ENCODE assay signal across 1 cellular context in the genomic region with DNA sequence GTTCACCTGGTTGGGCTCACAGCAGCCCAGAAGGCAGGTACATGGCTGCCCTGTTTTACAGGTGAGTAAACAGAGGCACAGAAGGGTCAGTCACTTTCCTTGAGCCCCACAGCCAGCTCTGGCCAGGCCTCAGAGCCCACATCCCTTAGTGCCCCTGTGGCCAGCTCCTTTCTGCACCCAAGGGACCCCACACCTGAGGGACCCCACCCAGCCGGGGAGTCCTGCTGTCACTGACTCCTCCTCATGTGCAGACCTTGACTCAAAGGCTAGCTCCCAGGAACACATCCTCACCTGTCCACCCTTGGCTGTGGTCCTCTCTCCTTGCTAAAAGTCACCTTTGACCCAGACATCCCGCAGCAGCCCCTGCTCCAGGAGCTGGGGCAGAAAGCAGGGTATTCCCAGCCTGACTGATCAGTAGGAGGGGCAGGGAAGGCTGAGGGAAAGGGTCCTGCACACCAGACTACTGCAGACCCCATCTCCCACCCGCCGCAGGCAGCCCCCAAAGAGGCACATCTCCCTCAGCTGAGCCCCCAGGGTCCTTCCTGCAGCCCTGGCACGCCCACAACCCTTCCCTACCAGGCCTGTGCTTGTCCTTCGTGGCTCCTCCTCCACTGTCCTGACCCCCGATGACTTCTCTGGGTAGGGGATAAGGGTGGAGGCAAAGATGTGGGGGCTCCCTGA.
TF ChIP-seq lines count a peak whose summit lies in the region.

No MANE protein-coding gene starts in this region.

TF ChIP-seq in GM23338, 12 proteins besides CTCF, POLR2A, EP300 and RAD21:
- TF ChIP-seq POLR2AphosphoS5 (IDR thresholded peaks at IDR 0.05; ENCODE audit: low read depth) (no peak), NANOG (IDR thresholded peaks at IDR 0.05; ENCODE audit: borderline replicate concordance) (no peak), EZH2 (IDR thresholded peaks at IDR 0.05; ENCODE audit: low read depth, unreplicated experiment) (no peak), ZNF331 (CRISPR knock-in tag; IDR thresholded peaks at IDR 0.05; ENCODE audit: low read depth) (no peak), JUNB (IDR thresholded peaks at IDR 0.05; ENCODE audit: unreplicated experiment) (no peak), ZNF114 (CRISPR knock-in tag; IDR thresholded peaks at IDR 0.05) (no peak), CREB1 (CRISPR knock-in tag; IDR thresholded peaks at IDR 0.05; ENCODE audit: low read depth) (no peak), STAT1 (IDR thresholded peaks at IDR 0.05; ENCODE audit: unreplicated experiment) (no peak), EZH2phosphoT487 (IDR thresholded peaks at IDR 0.05; ENCODE audit: unreplicated experiment) (no peak)
- TF ChIP-seq, protein P1, sequence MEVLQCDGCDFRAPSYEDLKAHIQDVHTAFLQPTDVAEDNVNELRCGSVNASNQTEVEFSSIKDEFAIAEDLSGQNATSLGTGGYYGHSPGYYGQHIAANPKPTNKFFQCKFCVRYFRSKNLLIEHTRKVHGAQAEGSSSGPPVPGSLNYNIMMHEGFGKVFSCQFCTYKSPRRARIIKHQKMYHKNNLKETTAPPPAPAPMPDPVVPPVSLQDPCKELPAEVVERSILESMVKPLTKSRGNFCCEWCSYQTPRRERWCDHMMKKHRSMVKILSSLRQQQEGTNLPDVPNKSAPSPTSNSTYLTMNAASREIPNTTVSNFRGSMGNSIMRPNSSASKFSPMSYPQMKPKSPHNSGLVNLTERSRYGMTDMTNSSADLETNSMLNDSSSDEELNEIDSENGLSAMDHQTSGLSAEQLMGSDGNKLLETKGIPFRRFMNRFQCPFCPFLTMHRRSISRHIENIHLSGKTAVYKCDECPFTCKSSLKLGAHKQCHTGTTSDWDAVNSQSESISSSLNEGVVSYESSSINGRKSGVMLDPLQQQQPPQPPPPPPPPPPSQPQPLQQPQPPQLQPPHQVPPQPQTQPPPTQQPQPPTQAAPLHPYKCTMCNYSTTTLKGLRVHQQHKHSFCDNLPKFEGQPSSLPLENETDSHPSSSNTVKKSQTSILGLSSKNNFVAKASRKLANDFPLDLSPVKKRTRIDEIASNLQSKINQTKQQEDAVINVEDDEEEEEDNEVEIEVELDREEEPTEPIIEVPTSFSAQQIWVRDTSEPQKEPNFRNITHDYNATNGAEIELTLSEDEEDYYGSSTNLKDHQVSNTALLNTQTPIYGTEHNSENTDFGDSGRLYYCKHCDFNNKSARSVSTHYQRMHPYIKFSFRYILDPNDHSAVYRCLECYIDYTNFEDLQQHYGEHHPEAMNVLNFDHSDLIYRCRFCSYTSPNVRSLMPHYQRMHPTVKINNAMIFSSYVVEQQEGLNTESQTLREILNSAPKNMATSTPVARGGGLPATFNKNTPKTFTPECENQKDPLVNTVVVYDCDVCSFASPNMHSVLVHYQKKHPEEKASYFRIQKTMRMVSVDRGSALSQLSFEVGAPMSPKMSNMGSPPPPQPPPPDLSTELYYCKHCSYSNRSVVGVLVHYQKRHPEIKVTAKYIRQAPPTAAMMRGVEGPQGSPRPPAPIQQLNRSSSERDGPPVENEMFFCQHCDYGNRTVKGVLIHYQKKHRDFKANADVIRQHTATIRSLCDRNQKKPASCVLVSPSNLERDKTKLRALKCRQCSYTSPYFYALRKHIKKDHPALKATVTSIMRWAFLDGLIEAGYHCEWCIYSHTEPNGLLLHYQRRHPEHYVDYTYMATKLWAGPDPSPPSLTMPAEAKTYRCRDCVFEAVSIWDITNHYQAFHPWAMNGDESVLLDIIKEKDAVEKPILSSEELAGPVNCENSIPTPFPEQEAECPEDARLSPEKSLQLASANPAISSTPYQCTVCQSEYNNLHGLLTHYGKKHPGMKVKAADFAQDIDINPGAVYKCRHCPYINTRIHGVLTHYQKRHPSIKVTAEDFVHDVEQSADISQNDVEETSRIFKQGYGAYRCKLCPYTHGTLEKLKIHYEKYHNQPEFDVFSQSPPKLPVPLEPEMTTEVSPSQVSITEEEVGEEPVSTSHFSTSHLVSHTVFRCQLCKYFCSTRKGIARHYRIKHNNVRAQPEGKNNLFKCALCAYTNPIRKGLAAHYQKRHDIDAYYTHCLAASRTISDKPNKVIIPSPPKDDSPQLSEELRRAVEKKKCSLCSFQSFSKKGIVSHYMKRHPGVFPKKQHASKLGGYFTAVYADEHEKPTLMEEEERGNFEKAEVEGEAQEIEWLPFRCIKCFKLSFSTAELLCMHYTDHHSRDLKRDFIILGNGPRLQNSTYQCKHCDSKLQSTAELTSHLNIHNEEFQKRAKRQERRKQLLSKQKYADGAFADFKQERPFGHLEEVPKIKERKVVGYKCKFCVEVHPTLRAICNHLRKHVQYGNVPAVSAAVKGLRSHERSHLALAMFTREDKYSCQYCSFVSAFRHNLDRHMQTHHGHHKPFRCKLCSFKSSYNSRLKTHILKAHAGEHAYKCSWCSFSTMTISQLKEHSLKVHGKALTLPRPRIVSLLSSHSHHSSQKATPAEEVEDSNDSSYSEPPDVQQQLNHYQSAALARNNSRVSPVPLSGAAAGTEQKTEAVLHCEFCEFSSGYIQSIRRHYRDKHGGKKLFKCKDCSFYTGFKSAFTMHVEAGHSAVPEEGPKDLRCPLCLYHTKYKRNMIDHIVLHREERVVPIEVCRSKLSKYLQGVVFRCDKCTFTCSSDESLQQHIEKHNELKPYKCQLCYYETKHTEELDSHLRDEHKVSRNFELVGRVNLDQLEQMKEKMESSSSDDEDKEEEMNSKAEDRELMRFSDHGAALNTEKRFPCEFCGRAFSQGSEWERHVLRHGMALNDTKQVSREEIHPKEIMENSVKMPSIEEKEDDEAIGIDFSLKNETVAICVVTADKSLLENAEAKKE (CRISPR knock-in tag; IDR thresholded peaks at IDR 0.05) = no peak
- TF ChIP-seq, protein P2, sequence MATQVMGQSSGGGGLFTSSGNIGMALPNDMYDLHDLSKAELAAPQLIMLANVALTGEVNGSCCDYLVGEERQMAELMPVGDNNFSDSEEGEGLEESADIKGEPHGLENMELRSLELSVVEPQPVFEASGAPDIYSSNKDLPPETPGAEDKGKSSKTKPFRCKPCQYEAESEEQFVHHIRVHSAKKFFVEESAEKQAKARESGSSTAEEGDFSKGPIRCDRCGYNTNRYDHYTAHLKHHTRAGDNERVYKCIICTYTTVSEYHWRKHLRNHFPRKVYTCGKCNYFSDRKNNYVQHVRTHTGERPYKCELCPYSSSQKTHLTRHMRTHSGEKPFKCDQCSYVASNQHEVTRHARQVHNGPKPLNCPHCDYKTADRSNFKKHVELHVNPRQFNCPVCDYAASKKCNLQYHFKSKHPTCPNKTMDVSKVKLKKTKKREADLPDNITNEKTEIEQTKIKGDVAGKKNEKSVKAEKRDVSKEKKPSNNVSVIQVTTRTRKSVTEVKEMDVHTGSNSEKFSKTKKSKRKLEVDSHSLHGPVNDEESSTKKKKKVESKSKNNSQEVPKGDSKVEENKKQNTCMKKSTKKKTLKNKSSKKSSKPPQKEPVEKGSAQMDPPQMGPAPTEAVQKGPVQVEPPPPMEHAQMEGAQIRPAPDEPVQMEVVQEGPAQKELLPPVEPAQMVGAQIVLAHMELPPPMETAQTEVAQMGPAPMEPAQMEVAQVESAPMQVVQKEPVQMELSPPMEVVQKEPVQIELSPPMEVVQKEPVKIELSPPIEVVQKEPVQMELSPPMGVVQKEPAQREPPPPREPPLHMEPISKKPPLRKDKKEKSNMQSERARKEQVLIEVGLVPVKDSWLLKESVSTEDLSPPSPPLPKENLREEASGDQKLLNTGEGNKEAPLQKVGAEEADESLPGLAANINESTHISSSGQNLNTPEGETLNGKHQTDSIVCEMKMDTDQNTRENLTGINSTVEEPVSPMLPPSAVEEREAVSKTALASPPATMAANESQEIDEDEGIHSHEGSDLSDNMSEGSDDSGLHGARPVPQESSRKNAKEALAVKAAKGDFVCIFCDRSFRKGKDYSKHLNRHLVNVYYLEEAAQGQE (IDR thresholded peaks at IDR 0.05; ENCODE audit: unreplicated experiment) = no peak
- TF ChIP-seq, protein P3, sequence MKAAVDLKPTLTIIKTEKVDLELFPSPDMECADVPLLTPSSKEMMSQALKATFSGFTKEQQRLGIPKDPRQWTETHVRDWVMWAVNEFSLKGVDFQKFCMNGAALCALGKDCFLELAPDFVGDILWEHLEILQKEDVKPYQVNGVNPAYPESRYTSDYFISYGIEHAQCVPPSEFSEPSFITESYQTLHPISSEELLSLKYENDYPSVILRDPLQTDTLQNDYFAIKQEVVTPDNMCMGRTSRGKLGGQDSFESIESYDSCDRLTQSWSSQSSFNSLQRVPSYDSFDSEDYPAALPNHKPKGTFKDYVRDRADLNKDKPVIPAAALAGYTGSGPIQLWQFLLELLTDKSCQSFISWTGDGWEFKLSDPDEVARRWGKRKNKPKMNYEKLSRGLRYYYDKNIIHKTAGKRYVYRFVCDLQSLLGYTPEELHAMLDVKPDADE (IDR thresholded peaks at IDR 0.05) = no peak
